ENCODE assay signal across 26 cellular contexts in genomic region chr6:129033173-129033572, GRCh38.
DNase-seq lines count a peak whose midpoint lies in the region; TF ChIP-seq lines count a peak whose summit lies in the region.
"Had no signal": no experiment of that assay in that cellular context is flagged by ENCODE, and none has a peak within 500 bp of the region (broad histone marks: within the 10 kb centered on the region; RNA-seq: fewer than 3 reads in every experiment).

No MANE protein-coding gene starts in this region.

- no peaks in the 10 kb centered on the region for H3K27me3 ChIP-seq in ACC112 (ENCODE audit: insufficient read depth, low read length)
- no peaks in the 10 kb centered on the region for H3K27me3 ChIP-seq in dorsolateral prefrontal cortex
- no peaks in the 10 kb centered on the region for H3K27me3 ChIP-seq in skeletal muscle tissue (ENCODE audit: control insufficient read depth in 3 of 3, insufficient read depth in 3 of 3, low read length in 3 of 3)
- H3K27me3 ChIP-seq in stomach, result no peaks in the 10 kb centered on the region
- H3K27me3 ChIP-seq: Peyer's patch, SJCRH30 had no signal

- no peaks in the 10 kb centered on the region for H3K79me2 ChIP-seq in ACC112 (ENCODE audit: control insufficient read depth, insufficient read depth, low read length, unreplicated experiment)

- H3K4me1 ChIP-seq in ACC112 (ENCODE audit: control insufficient read depth, insufficient read depth, low read length, unreplicated experiment) (peaks cover 36% of the 10 kb centered on the region), skeletal muscle tissue (ENCODE audit: control insufficient read depth in 3 of 3, insufficient read depth in 3 of 3, low read length in 3 of 3) (no peaks in the 10 kb centered on the region), stomach (no peaks in the 10 kb centered on the region)
- H3K4me1 ChIP-seq: Peyer's patch had no signal

- no peaks in the 10 kb centered on the region for H3K9me3 ChIP-seq in skeletal muscle tissue (ENCODE audit: control insufficient read depth in 3 of 3, low read length in 3 of 3)
- no peaks in the 10 kb centered on the region for H3K9me3 ChIP-seq in stomach
- H3K9me3 ChIP-seq: Peyer's patch, SJCRH30 had no signal

- 56 to 76% (median 69%) methylated on average over 1 of the region's 1 CpG for WGBS in stomach, 5 donors

- H3K27ac Mint-ChIP-seq in mesothelial cell of epicardium, result peak overlapping the region; percentile 4
- H3K27ac Mint-ChIP-seq: CD4-positive, alpha-beta memory T cell had no signal

- H3K4me3 ChIP-seq in ACC112 (ENCODE audit: low read depth, low read length) (no peak overlapping the region), dorsolateral prefrontal cortex (no peak overlapping the region), skeletal muscle tissue (ENCODE audit: low read length in 3 of 3) (no peak overlapping the region), stomach (no peak overlapping the region)
- H3K4me3 ChIP-seq: Peyer's patch, SJCRH30 had no signal

- peaks cover 1% of the 10 kb centered on the region for H3K36me3 Mint-ChIP-seq in mesothelial cell of epicardium
- H3K36me3 Mint-ChIP-seq: CD4-positive, alpha-beta memory T cell; IgD-negative memory B cell had no signal

- no peak for TF ChIP-seq POLR2A in stomach (IDR thresholded peaks at IDR 0.05)

- TF ChIP-seq CTCF in dorsolateral prefrontal cortex (IDR thresholded peaks at IDR 0.05 in 54 of 56, conservative IDR thresholded peaks at IDR 0.05 in 2 of 56; ENCODE audit: low read depth in 1 of 56, partially characterized antibody in 56 of 56), result no peak
- TF ChIP-seq CTCF in mesothelial cell of epicardium (IDR thresholded peaks at IDR 0.05; ENCODE audit: unreplicated experiment), result no peak
- TF ChIP-seq CTCF in stomach (IDR thresholded peaks at IDR 0.05), result no peak

- H3K9ac ChIP-seq in skeletal muscle tissue (ENCODE audit: low read depth in 1 of 3, low read length in 3 of 3), result no peak overlapping the region
- H3K9ac ChIP-seq: KMS-11 had no signal

- TF ChIP-seq EP300 in stomach (IDR thresholded peaks at IDR 0.05), result no peak

- peak overlapping the region; percentile 89 for H2AFZ ChIP-seq in ACC112 (ENCODE audit: low read length, unreplicated experiment)

- no peaks in the 10 kb centered on the region for H3K4me1 Mint-ChIP-seq in mesothelial cell of epicardium
- H3K4me1 Mint-ChIP-seq: CD4-positive, alpha-beta memory T cell; IgD-negative memory B cell had no signal

- DNase-seq in dorsolateral prefrontal cortex (no peak), mesothelial cell of epicardium (ENCODE audit: low spot score in 2 of 2, unreplicated experiment in 2 of 2) (no peak), stomach (no peak), NCI-H2107 treated with DMSO at 0.1 percent for 48 hours (lab: John Stamatoyannopoulos, UW; ENCODE audit: unreplicated experiment) (no peak), HK-2 (ENCODE audit: unreplicated experiment) (no peak)
- DNase-seq: AML-193, C1 segment of cervical spinal cord, COR-L47, DMS53, GOT3, MM.1S, NCI-H1417, NCI-H1694, NCI-H2081, NCI-H2171, NCI-H226, NCI-H510A, NCI-H69, Peyer's patch, SJCRH30 had no signal

- H3K27ac ChIP-seq in ACC112 (ENCODE audit: low read depth, low read length) (no peak overlapping the region), dorsolateral prefrontal cortex (peak overlapping the region in 46 of 59 donors; percentile 9 to 81 (median 55)), skeletal muscle tissue (ENCODE audit: low read depth, low read length) (peak overlapping the region; percentile 5), stomach (no peak overlapping the region)
- H3K27ac ChIP-seq: HL-60, KMS-11, SJCRH30 had no signal

- no peaks in the 10 kb centered on the region for H3K27me3 Mint-ChIP-seq in mesothelial cell of epicardium (ENCODE audit: low read depth)
- H3K27me3 Mint-ChIP-seq: IgD-negative memory B cell had no signal

- H3K9me3 Mint-ChIP-seq in mesothelial cell of epicardium, result no peaks in the 10 kb centered on the region

- intact Hi-C loops in dorsolateral prefrontal cortex (cut with DNase I), result no loop called here
- intact Hi-C loops in stomach (cut with DNase I; ENCODE audit: low total_unique reads), result no loop called here

- H3K4me3 Mint-ChIP-seq in mesothelial cell of epicardium, result no peak overlapping the region
- H3K4me3 Mint-ChIP-seq: CD4-positive, alpha-beta memory T cell; IgD-negative memory B cell had no signal

- H3K36me3 ChIP-seq in ACC112 (ENCODE audit: insufficient read depth, low read length) (no peaks in the 10 kb centered on the region), skeletal muscle tissue (ENCODE audit: control insufficient read depth in 3 of 3, insufficient read depth in 3 of 3, low read length in 3 of 3) (no peaks in the 10 kb centered on the region), stomach (no peaks in the 10 kb centered on the region)
- H3K36me3 ChIP-seq: Peyer's patch, SJCRH30 had no signal

Comparison
In these comparisons a context has a peak if more than half of its experiments do, and no peak if none do; other contexts are left out.
1. H3K27ac ChIP-seq: peak in dorsolateral prefrontal cortex (46 of 59) and skeletal muscle tissue (single experiment); none in ACC112 (single experiment) and stomach (0 of 5).